In the genomic region with DNA sequence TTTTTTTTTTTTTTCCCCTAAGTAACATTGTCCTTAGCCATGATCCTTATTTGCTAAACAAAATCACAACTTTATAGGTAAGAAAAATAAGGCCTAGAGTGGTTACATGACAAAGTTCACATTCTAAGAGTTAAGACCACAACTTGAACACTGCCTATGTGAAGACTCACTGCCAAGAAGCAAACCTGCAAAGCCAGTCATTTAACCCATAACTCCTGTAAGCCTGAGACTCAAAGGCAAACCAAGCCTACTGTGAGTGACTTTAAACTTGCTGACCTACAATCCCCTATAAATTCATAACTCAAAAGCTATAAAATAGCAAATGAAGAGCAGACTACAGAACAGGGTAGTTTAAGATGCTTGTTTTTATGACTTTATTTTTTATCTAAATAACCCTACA, we compare ENCODE assay signal across 23 cellular contexts. TPM values are rescaled to one million over a fixed set of nuclear protein-coding genes. Genes with fewer than 3 reads are reported as not detected.
DNase-seq lines count a peak whose midpoint lies in the region; ATAC-seq and TF ChIP-seq lines count a peak whose summit lies in the region.
"Had no signal": no experiment of that assay in that cellular context is flagged by ENCODE, and none has a peak within 500 bp of the region (broad histone marks: within the 10 kb centered on the region; RNA-seq: fewer than 3 reads in every experiment).

No MANE protein-coding gene starts in this region.

- H3K9me3 ChIP-seq in PC-9 (ENCODE audit: insufficient read depth, low read depth) (no peaks in the 10 kb centered on the region; the same call in 1 of the 2 replicates), body of pancreas (no peaks in the 10 kb centered on the region)
- H3K9me3 ChIP-seq: Peyer's patch had no signal

- peaks cover 81% of the 10 kb centered on the region for H3K79me2 ChIP-seq in PC-9 (ENCODE audit: low read depth)

- no peak for TF ChIP-seq CTCF in VCaP (conservative IDR thresholded peaks at IDR 0.05)
- no peak for TF ChIP-seq CTCF in PC-9 (conservative IDR thresholded peaks at IDR 0.05)
- TF ChIP-seq CTCF in body of pancreas (IDR thresholded peaks at IDR 0.05): no peak

- no peak overlapping the region for H2AFZ ChIP-seq in PC-9

- peaks cover 9% of the 10 kb centered on the region; the same call in 1 of the 2 replicates for H3F3A ChIP-seq in PC-9 (ENCODE audit: insufficient read depth, low read depth)

- no peak for DNase-seq in activated CD4-positive, alpha-beta T cell treated with anti-CD3 and anti-CD28 coated beads for 36 hours
- DNase-seq in activated CD4-positive, alpha-beta T cell treated with anti-CD3 and anti-CD28 coated beads, Interleukin-2, amount 50 U/mL, for 1 hour: no peak
- peak; percentile 37 for DNase-seq in renal cortical epithelial cell (ENCODE audit: low read depth)
- DNase-seq in PC-9: no peak
- DNase-seq in body of pancreas: no peak
- DNase-seq: 8988T; activated CD4-positive, alpha-beta T cell treated with anti-CD3 and anti-CD28 coated beads for 4 hours; activated effector memory CD4-positive, alpha-beta T cell treated with Interleukin-2 at 50 U/mL for 16 hours; CD8-positive, alpha-beta T cell; EL; GOT3; MM.1S; NCI-H1930; NCI-H526; Peyer's patch; retina; stimulated activated CD4-positive, alpha-beta T cell treated with anti-CD3 and anti-CD28 coated beads, Interleukin-2, amount 100 ng/mL, for 48 hours; SW 1271 had no signal

- no peaks in the 10 kb centered on the region for H3K36me3 Mint-ChIP-seq in activated CD4-positive, alpha-beta T cell treated with anti-CD3 and anti-CD28 coated beads for 36 hours (ENCODE audit: low read depth)

- no peak for TF ChIP-seq POLR2A in body of pancreas (IDR thresholded peaks at IDR 0.05)

- intact Hi-C loops in activated CD4-positive, alpha-beta T cell treated with anti-CD3 and anti-CD28 coated beads for 36 hours (cut with DNase I, micrococcal nuclease): loop anchor here in 1 of 2 experiments (10.0 kb wide), 1 partner anchor 606 kb away; a partner anchor contains a TSS
- intact Hi-C loops in PC-9 (cut with micrococcal nuclease; ENCODE audit: unreplicated experiment) (loop anchor here (5.0 to 10.0 kb wide), 4 partner anchors 364 to 744 kb away; a partner anchor contains a TSS), body of pancreas (cut with DNase I) (loop anchor here (10.0 kb wide), 2 partner anchors 364 to 434 kb away; a partner anchor contains a TSS)

- no peaks in the 10 kb centered on the region for H3K27me3 ChIP-seq in PC-9 (ENCODE audit: insufficient read depth, low read depth)
- H3K27me3 ChIP-seq in body of pancreas: no peaks in the 10 kb centered on the region
- H3K27me3 ChIP-seq: Peyer's patch had no signal

- peaks cover 10% of the 10 kb centered on the region; the same call in 1 of the 2 replicates for H3K9me2 ChIP-seq in PC-9 (ENCODE audit: insufficient read depth)

- ATAC-seq in activated CD4-positive, alpha-beta T cell treated with anti-CD3 and anti-CD28 coated beads for 36 hours: peak; percentile 87
- ATAC-seq in HG02798 (IDR thresholded peaks at IDR 0.05; ENCODE audit: poor library complexity, unreplicated experiment): peak; percentile 37
- no peak for ATAC-seq in HG02763 (IDR thresholded peaks at IDR 0.05; ENCODE audit: unreplicated experiment)
- no peak for ATAC-seq in body of pancreas
- ATAC-seq: CD8-positive, alpha-beta T cell; left lobe of liver had no signal

- no peak overlapping the region for H3K27ac Mint-ChIP-seq in activated CD4-positive, alpha-beta T cell treated with anti-CD3 and anti-CD28 coated beads for 36 hours
- H3K27ac Mint-ChIP-seq: CD8-positive, alpha-beta T cell; nephron had no signal

- H4K20me1 ChIP-seq in PC-9 (ENCODE audit: insufficient read depth): peaks cover 6% of the 10 kb centered on the region

- no peak overlapping the region for H3K4me3 Mint-ChIP-seq in activated CD4-positive, alpha-beta T cell treated with anti-CD3 and anti-CD28 coated beads for 36 hours
- H3K4me3 Mint-ChIP-seq: CD8-positive, alpha-beta T cell; nephron had no signal

- H3K4me1 ChIP-seq in PC-9 (replicated peaks; ENCODE audit: insufficient read depth) (no peaks in the 10 kb centered on the region), body of pancreas (peaks cover 15% of the 10 kb centered on the region)
- H3K4me1 ChIP-seq: Peyer's patch had no signal

- H3K4me3 ChIP-seq in PC-9 (no peak overlapping the region), body of pancreas (no peak overlapping the region)
- H3K4me3 ChIP-seq: Peyer's patch had no signal

- H3K27ac ChIP-seq in VCaP (peak overlapping the region; percentile 62), PC-9 (no peak overlapping the region), body of pancreas (no peak overlapping the region)
- H3K27ac ChIP-seq: Peyer's patch had no signal

- no peak overlapping the region for H3K4me2 ChIP-seq in PC-9

- H3K36me3 ChIP-seq in PC-9 (ENCODE audit: low read depth) (0 out of 2 replicates have a peak, but pooled peaks cover 7% of the 10 kb centered on the region), body of pancreas (replicated peaks in 1 of 2; ENCODE audit: insufficient read depth in 1 of 2, low read depth in 2 of 2) (no peaks in the 10 kb centered on the region)
- H3K36me3 ChIP-seq: Peyer's patch had no signal

- H3K4me1 Mint-ChIP-seq in activated CD4-positive, alpha-beta T cell treated with anti-CD3 and anti-CD28 coated beads for 36 hours: peaks cover 38% of the 10 kb centered on the region
- H3K4me1 Mint-ChIP-seq: nephron had no signal

- no peaks in the 10 kb centered on the region for H3K9me3 Mint-ChIP-seq in activated CD4-positive, alpha-beta T cell treated with anti-CD3 and anti-CD28 coated beads for 36 hours (ENCODE audit: low read depth)
- H3K9me3 Mint-ChIP-seq: CD8-positive, alpha-beta T cell; nephron had no signal

- no TSS peak for BruUV-seq in PC-9 (replicated peaks; lab: Mats Ljungman, UMichigan)

- no peaks in the 10 kb centered on the region for H3K27me3 Mint-ChIP-seq in activated CD4-positive, alpha-beta T cell treated with anti-CD3 and anti-CD28 coated beads for 36 hours

- CTCF ChIA-PET in activated CD4-positive, alpha-beta T cell treated with anti-CD3 and anti-CD28 coated beads for 36 hours (lab: Charles Lee): interaction anchor here (1.0 to 6.3 kb wide), 3 partner anchors 11 to 601 kb away, joined by 3 to 50 read pairs (median 12); a partner anchor contains a TSS
- CTCF ChIA-PET in PC-9 (lab: Charles Lee): interaction anchor here (0.7 kb wide), 1 partner anchor 24 kb away, joined by 4 read pairs; no protein-coding TSS in a partner anchor

- POLR2A ChIA-PET in activated CD4-positive, alpha-beta T cell treated with anti-CD3 and anti-CD28 coated beads for 36 hours (lab: Charles Lee): interaction anchor here (0.6 kb wide), 1 partner anchor 154 kb away, joined by 3 read pairs; no protein-coding TSS in a partner anchor
- POLR2A ChIA-PET in PC-9 (lab: Charles Lee; ENCODE audit: unreplicated experiment): no interaction called here

RNA-seq across cellular contexts. Expression of a gene that starts 12.9 kb away (rescaled TPM):
- total RNA-seq in activated CD4-positive, alpha-beta T cell treated with anti-CD3 and anti-CD28 coated beads for 36 hours: 10 to 100 TPM; 27.3 to 28.4 TPM
- total RNA-seq in renal cortical epithelial cell: 57.3 and 88.0 TPM in 2 replicates
- total RNA-seq in PC-9 (2021): 59.7 and 82.6 TPM in 2 replicates
- 10 to 100 TPM; 26.7 to 37.1 TPM for total RNA-seq in body of pancreas

Comparison
In these comparisons a context has a peak if more than half of its experiments do, and no peak if none do; other contexts are left out.
1. ATAC-seq: peak in activated CD4-positive, alpha-beta T cell treated with anti-CD3 and anti-CD28 coated beads for 36 hours (single experiment) and HG02798 (single experiment); none in HG02763 (single experiment) and body of pancreas (single experiment).